ENCODE assay signal across 9 cellular contexts in genomic region chr3:66497288-66497972, GRCh38. TPM values are rescaled to one million over a fixed set of nuclear protein-coding genes. Genes with fewer than 3 reads are reported as not detected.
DNase-seq lines count a peak whose midpoint lies in the region; ATAC-seq and TF ChIP-seq lines count a peak whose summit lies in the region.
"Had no signal": no experiment of that assay in that cellular context is flagged by ENCODE, and none has a peak within 500 bp of the region (broad histone marks: within the 10 kb centered on the region; RNA-seq: fewer than 3 reads in every experiment).

No MANE protein-coding gene starts in this region.

- TF ChIP-seq POLR2A in suprapubic skin (IDR thresholded peaks at IDR 0.05) (no peak), GM18505 (IDR thresholded peaks at IDR 0.05; ENCODE audit: borderline replicate concordance, extremely low read depth, insufficient read depth, insufficient read length) (no peak), erythroblast (IDR thresholded peaks at IDR 0.05; ENCODE audit: low read length) (no peak)

- H3K36me3 ChIP-seq in hepatocyte (replicated peaks; ENCODE audit: insufficient read depth, low read depth) (no peaks in the 10 kb centered on the region), suprapubic skin (no peaks in the 10 kb centered on the region)

- no peaks in the 10 kb centered on the region for H3K9me3 Mint-ChIP-seq in activated T-cell treated with anti-CD3 and anti-CD28 coated beads, Interleukin-2, amount 50 U/mL, for 24 hours
- no peaks in the 10 kb centered on the region for H3K9me3 Mint-ChIP-seq in activated CD4-positive, alpha-beta memory T cell treated with anti-CD3 and anti-CD28 coated beads for 36 hours

- H3K27ac ChIP-seq in hepatocyte (no peak overlapping the region), suprapubic skin (peak overlapping the region; percentile 92)

- no peaks in the 10 kb centered on the region for H3K27me3 Mint-ChIP-seq in activated T-cell treated with anti-CD3 and anti-CD28 coated beads, Interleukin-2, amount 50 U/mL, for 24 hours
- no peaks in the 10 kb centered on the region for H3K27me3 Mint-ChIP-seq in activated CD4-positive, alpha-beta memory T cell treated with anti-CD3 and anti-CD28 coated beads for 36 hours

- no peaks in the 10 kb centered on the region for H3K9me2 ChIP-seq in hepatocyte (replicated peaks; ENCODE audit: insufficient read depth)

- H2AFZ ChIP-seq in hepatocyte: no peak overlapping the region

- H3K4me3 Mint-ChIP-seq in activated T-cell treated with anti-CD3 and anti-CD28 coated beads, Interleukin-2, amount 50 U/mL, for 24 hours: peak overlapping the region; percentile 94
- peak overlapping the region; percentile 96 for H3K4me3 Mint-ChIP-seq in activated CD4-positive, alpha-beta memory T cell treated with anti-CD3 and anti-CD28 coated beads for 36 hours

- H3K27ac Mint-ChIP-seq in activated T-cell treated with anti-CD3 and anti-CD28 coated beads, Interleukin-2, amount 50 U/mL, for 24 hours: peak overlapping the region; percentile 95
- peak overlapping the region; percentile 91 for H3K27ac Mint-ChIP-seq in activated CD4-positive, alpha-beta memory T cell treated with anti-CD3 and anti-CD28 coated beads for 36 hours

- 61% methylated on average over 5 of the region's 5 CpGs for whole genome bisulfite sequencing in hepatocyte (ENCODE audit: low lambda C conversion rate, missing lambda C conversion rate)
- WGBS in suprapubic skin: 58% methylated on average over 5 of the region's 5 CpGs

- H3K4me2 ChIP-seq in hepatocyte: peak overlapping the region; percentile 84

- POLR2A ChIA-PET in activated CD4-positive, alpha-beta memory T cell treated with anti-CD3 and anti-CD28 coated beads for 36 hours (lab: Charles Lee): interaction anchor here (0.7 to 1.5 kb wide), 3 partner anchors 16 to 39 kb away, joined by 5 to 6 read pairs (median 5); no protein-coding TSS in a partner anchor

- H3K9me3 ChIP-seq in hepatocyte (ENCODE audit: low read depth) (no peaks in the 10 kb centered on the region), suprapubic skin (no peaks in the 10 kb centered on the region)

- TF ChIP-seq CTCF in hepatocyte (IDR thresholded peaks at IDR 0.05; ENCODE audit: poor library complexity) (no peak), suprapubic skin (IDR thresholded peaks at IDR 0.05) (no peak)

- intact Hi-C loops in activated CD4-positive, alpha-beta memory T cell treated with anti-CD3 and anti-CD28 coated beads for 36 hours (cut with micrococcal nuclease): no loop called here

- peaks cover 82% of the 10 kb centered on the region for H3K4me1 Mint-ChIP-seq in activated T-cell treated with anti-CD3 and anti-CD28 coated beads, Interleukin-2, amount 50 U/mL, for 24 hours (ENCODE audit: low read depth)
- peaks cover 71% of the 10 kb centered on the region for H3K4me1 Mint-ChIP-seq in activated CD4-positive, alpha-beta memory T cell treated with anti-CD3 and anti-CD28 coated beads for 36 hours (ENCODE audit: low read depth)

- peaks cover 5% of the 10 kb centered on the region for H4K20me1 ChIP-seq in hepatocyte (ENCODE audit: insufficient read depth, poor library complexity, severe bottlenecking)

- H3K27me3 ChIP-seq in hepatocyte (no peaks in the 10 kb centered on the region), suprapubic skin (no peaks in the 10 kb centered on the region)

- DNase-seq in activated T-cell treated with anti-CD3 and anti-CD28 coated beads, Interleukin-2, amount 50 U/mL, for 24 hours: no peak
- DNase-seq in activated T-cell treated with anti-CD3 and anti-CD28 coated beads, Interleukin-2, amount 50 U/mL, for 1 hour: no peak
- no peak for DNase-seq in activated CD4-positive, alpha-beta memory T cell treated with anti-CD3 and anti-CD28 coated beads for 36 hours
- DNase-seq in hepatocyte (ENCODE audit: low spot score): no peak
- DNase-seq in suprapubic skin (ENCODE audit: low spot score in 2 of 2): no peak
- no peak for DNase-seq in erythroblast (lab: John Stamatoyannopoulos, UW)
- DNase-seq in stimulated activated naive CD4-positive, alpha-beta T cell treated with Interleukin-2 at 50 U/mL for 16 hours (lab: John Stamatoyannopoulos, UW): no peak
- DNase-seq: ACHN had no signal

- no peak for ATAC-seq in GM18505 (IDR thresholded peaks at IDR 0.05; ENCODE audit: unreplicated experiment)

- peaks cover 66% of the 10 kb centered on the region for H3K79me2 ChIP-seq in hepatocyte

- peaks cover 6% of the 10 kb centered on the region for H3K36me3 Mint-ChIP-seq in activated T-cell treated with anti-CD3 and anti-CD28 coated beads, Interleukin-2, amount 50 U/mL, for 24 hours (ENCODE audit: low read depth)
- H3K36me3 Mint-ChIP-seq in activated CD4-positive, alpha-beta memory T cell treated with anti-CD3 and anti-CD28 coated beads for 36 hours: peaks cover 3% of the 10 kb centered on the region

- H3K4me3 ChIP-seq in hepatocyte (no peak overlapping the region), suprapubic skin (peak overlapping the region; percentile 96)

- H3K4me1 ChIP-seq in hepatocyte (ENCODE audit: insufficient read depth): peaks cover 34% of the 10 kb centered on the region
- peaks cover 68% of the 10 kb centered on the region for H3K4me1 ChIP-seq in suprapubic skin

- TF ChIP-seq EP300 in suprapubic skin (IDR thresholded peaks at IDR 0.05): no peak

- CTCF ChIA-PET in activated CD4-positive, alpha-beta memory T cell treated with anti-CD3 and anti-CD28 coated beads for 36 hours (lab: Charles Lee): interaction anchor here (0.7 to 1.5 kb wide), 3 partner anchors 11 to 90 kb away, joined by 3 to 5 read pairs (median 3); no protein-coding TSS in a partner anchor

RNA-seq across cellular contexts. Expression of gene LRIG1, which starts 3.4 kb away (rescaled TPM):
- 10 to 100 TPM; 35.3 to 40.4 TPM for total RNA-seq in activated CD4-positive, alpha-beta memory T cell treated with anti-CD3 and anti-CD28 coated beads for 36 hours
- total RNA-seq in hepatocyte (12.5 and 13.3 TPM in 2 replicates), suprapubic skin (10 to 100 TPM; 69.1 to 88.0 (median 78.9) TPM)
- 8.2 and 8.7 TPM in 2 replicates for polyA plus RNA-seq in hepatocyte
